2 cellular contexts compared by ENCODE assay signal in the genomic region with DNA sequence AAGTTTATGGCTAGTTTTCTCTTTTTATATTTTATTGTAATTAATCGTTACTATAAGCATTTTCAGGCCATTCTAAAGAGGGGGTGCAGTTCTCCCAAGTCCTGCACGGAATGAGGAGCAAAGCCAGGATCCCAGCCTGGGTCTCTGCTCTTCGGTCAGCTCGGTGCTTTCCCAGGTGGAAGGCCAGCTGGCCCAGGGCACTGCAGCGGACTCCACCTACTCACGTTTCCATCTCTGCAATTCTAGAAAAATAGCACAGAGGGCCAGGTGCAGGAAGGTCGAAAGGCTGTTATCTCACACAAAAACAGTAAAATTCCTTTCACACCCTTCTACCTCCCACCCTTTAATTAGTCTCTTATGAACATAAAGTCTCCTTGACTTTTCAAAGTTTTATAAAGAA.
TF ChIP-seq lines count a peak whose summit lies in the region.

No MANE protein-coding gene starts in this region.

TF ChIP-seq in liver, 16 proteins besides CTCF, POLR2A, EP300 and RAD21 (continued from another document):
- TF ChIP-seq HNF4A (conservative IDR thresholded peaks at IDR 0.05) (peak; percentile 54 to 69), GABPA (IDR thresholded peaks at IDR 0.05 in 1 of 2, conservative IDR thresholded peaks at IDR 0.05 in 1 of 2) (no peak), MAX (IDR thresholded peaks at IDR 0.05) (no peak), HNF4G (IDR thresholded peaks at IDR 0.05) (no peak), SP1 (IDR thresholded peaks at IDR 0.05) (peak; percentile 45), YY1 (IDR thresholded peaks at IDR 0.05) (no peak), NR2F2 (IDR thresholded peaks at IDR 0.05) (no peak), ATF3 (IDR thresholded peaks at IDR 0.05) (no peak), TAF1 (conservative IDR thresholded peaks at IDR 0.05) (no peak), JUND (IDR thresholded peaks at IDR 0.05) (no peak), FOXA1 (IDR thresholded peaks at IDR 0.05) (no peak)
- TF ChIP-seq, protein P1, sequence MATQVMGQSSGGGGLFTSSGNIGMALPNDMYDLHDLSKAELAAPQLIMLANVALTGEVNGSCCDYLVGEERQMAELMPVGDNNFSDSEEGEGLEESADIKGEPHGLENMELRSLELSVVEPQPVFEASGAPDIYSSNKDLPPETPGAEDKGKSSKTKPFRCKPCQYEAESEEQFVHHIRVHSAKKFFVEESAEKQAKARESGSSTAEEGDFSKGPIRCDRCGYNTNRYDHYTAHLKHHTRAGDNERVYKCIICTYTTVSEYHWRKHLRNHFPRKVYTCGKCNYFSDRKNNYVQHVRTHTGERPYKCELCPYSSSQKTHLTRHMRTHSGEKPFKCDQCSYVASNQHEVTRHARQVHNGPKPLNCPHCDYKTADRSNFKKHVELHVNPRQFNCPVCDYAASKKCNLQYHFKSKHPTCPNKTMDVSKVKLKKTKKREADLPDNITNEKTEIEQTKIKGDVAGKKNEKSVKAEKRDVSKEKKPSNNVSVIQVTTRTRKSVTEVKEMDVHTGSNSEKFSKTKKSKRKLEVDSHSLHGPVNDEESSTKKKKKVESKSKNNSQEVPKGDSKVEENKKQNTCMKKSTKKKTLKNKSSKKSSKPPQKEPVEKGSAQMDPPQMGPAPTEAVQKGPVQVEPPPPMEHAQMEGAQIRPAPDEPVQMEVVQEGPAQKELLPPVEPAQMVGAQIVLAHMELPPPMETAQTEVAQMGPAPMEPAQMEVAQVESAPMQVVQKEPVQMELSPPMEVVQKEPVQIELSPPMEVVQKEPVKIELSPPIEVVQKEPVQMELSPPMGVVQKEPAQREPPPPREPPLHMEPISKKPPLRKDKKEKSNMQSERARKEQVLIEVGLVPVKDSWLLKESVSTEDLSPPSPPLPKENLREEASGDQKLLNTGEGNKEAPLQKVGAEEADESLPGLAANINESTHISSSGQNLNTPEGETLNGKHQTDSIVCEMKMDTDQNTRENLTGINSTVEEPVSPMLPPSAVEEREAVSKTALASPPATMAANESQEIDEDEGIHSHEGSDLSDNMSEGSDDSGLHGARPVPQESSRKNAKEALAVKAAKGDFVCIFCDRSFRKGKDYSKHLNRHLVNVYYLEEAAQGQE (IDR thresholded peaks at IDR 0.05): peak; percentile 34
- TF ChIP-seq, protein P2, sequence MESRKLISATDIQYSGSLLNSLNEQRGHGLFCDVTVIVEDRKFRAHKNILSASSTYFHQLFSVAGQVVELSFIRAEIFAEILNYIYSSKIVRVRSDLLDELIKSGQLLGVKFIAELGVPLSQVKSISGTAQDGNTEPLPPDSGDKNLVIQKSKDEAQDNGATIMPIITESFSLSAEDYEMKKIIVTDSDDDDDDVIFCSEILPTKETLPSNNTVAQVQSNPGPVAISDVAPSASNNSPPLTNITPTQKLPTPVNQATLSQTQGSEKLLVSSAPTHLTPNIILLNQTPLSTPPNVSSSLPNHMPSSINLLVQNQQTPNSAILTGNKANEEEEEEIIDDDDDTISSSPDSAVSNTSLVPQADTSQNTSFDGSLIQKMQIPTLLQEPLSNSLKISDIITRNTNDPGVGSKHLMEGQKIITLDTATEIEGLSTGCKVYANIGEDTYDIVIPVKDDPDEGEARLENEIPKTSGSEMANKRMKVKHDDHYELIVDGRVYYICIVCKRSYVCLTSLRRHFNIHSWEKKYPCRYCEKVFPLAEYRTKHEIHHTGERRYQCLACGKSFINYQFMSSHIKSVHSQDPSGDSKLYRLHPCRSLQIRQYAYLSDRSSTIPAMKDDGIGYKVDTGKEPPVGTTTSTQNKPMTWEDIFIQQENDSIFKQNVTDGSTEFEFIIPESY (IDR thresholded peaks at IDR 0.05): no peak

TF ChIP-seq in HepG2, 621 proteins besides CTCF, POLR2A, EP300 and RAD21 (continued from another document):
- TF ChIP-seq ZBTB46 (CRISPR knock-in tag; IDR thresholded peaks at IDR 0.05; ENCODE audit: borderline replicate concordance) (no peak), KIAA2018 (CRISPR knock-in tag; IDR thresholded peaks at IDR 0.05; ENCODE audit: borderline replicate concordance) (no peak), RFXAP (CRISPR knock-in tag; IDR thresholded peaks at IDR 0.05; ENCODE audit: borderline replicate concordance) (no peak), TAF1 (CRISPR knock-in tag; IDR thresholded peaks at IDR 0.05) (no peak), NR2F1 (CRISPR knock-in tag; IDR thresholded peaks at IDR 0.05) (no peak), POLR2G (IDR thresholded peaks at IDR 0.05; ENCODE audit: low read depth, low read length) (no peak), BCL6 (CRISPR knock-in tag; IDR thresholded peaks at IDR 0.05) (no peak), ZNF543 (CRISPR knock-in tag; IDR thresholded peaks at IDR 0.05) (no peak), ZNF773 (CRISPR knock-in tag; IDR thresholded peaks at IDR 0.05; ENCODE audit: borderline replicate concordance) (no peak), ZNF747 (CRISPR knock-in tag; IDR thresholded peaks at IDR 0.05; ENCODE audit: borderline replicate concordance) (no peak), SNAI1 (CRISPR knock-in tag; IDR thresholded peaks at IDR 0.05; ENCODE audit: borderline replicate concordance) (no peak), ZNF644 (CRISPR knock-in tag; IDR thresholded peaks at IDR 0.05; ENCODE audit: low read depth) (no peak), CBX2 (IDR thresholded peaks at IDR 0.05; ENCODE audit: low read depth, low read length) (no peak), CBX2 (CRISPR knock-in tag; IDR thresholded peaks at IDR 0.05; ENCODE audit: low read depth) (no peak)
- TF ChIP-seq, protein P3, sequence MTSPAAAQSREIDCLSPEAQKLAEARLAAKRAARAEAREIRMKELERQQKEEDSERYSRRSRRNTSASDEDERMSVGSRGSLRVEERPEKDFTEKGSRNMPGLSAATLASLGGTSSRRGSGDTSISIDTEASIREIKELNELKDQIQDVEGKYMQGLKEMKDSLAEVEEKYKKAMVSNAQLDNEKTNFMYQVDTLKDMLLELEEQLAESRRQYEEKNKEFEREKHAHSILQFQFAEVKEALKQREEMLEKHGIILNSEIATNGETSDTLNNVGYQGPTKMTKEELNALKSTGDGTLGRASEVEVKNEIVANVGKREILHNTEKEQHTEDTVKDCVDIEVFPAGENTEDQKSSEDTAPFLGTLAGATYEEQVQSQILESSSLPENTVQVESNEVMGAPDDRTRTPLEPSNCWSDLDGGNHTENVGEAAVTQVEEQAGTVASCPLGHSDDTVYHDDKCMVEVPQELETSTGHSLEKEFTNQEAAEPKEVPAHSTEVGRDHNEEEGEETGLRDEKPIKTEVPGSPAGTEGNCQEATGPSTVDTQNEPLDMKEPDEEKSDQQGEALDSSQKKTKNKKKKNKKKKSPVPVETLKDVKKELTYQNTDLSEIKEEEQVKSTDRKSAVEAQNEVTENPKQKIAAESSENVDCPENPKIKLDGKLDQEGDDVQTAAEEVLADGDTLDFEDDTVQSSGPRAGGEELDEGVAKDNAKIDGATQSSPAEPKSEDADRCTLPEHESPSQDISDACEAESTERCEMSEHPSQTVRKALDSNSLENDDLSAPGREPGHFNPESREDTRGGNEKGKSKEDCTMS (CRISPR knock-in tag; conservative IDR thresholded peaks at IDR 0.05): no peak
- TF ChIP-seq, protein P4, sequence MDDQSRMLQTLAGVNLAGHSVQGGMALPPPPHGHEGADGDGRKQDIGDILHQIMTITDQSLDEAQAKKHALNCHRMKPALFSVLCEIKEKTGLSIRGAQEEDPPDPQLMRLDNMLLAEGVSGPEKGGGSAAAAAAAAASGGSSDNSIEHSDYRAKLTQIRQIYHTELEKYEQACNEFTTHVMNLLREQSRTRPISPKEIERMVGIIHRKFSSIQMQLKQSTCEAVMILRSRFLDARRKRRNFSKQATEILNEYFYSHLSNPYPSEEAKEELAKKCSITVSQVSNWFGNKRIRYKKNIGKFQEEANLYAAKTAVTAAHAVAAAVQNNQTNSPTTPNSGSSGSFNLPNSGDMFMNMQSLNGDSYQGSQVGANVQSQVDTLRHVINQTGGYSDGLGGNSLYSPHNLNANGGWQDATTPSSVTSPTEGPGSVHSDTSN (CRISPR knock-in tag; IDR thresholded peaks at IDR 0.05; ENCODE audit: borderline replicate concordance): no peak
